In genomic region chr6:39490120-39490519, GRCh38 we compare ENCODE assay signal across 28 cellular contexts.
DNase-seq lines count a peak whose midpoint lies in the region; ATAC-seq, FAIRE-seq and TF ChIP-seq lines count a peak whose summit lies in the region.
"Had no signal": no experiment of that assay in that cellular context is flagged by ENCODE, and none has a peak within 500 bp of the region (broad histone marks: within the 10 kb centered on the region; RNA-seq: fewer than 3 reads in every experiment).

No MANE protein-coding gene starts in this region.

- no peak for FAIRE-seq in RCC 7860 (lab: Jason Lieb, UNC)
- FAIRE-seq: astrocyte, GM12891 had no signal

- H3K4me3 Mint-ChIP-seq in activated CD8-positive, alpha-beta T cell treated with anti-CD3 and anti-CD28 coated beads, Interleukin-2, amount 10 ng/mL, durations not matched to agents 7 days and 5 days: no peak overlapping the region
- H3K4me3 Mint-ChIP-seq: activated naive CD8-positive, alpha-beta T cell treated with anti-CD3 and anti-CD28 coated beads, Interleukin-2, amount 10 ng/mL, durations not matched to agents 7 days and 5 days; central memory CD8-positive, alpha-beta T cell; dendritic cell treated with granulocyte-macrophage colony-stimulating factor and Interleukin-4, amounts not matched to agents 40 ng/mL and 50 ng/mL, for 4 days; H9; memory B cell; neural crest cell; stimulated activated naive CD8-positive, alpha-beta T cell treated with anti-CD3 and anti-CD28 coated beads, Interleukin-15, amount 100 ng/mL, for 72 hours; T-cell had no signal

- CTCF ChIA-PET in activated CD8-positive, alpha-beta T cell treated with anti-CD3 and anti-CD28 coated beads, Interleukin-2, amount 10 ng/mL, durations not matched to agents 7 days and 5 days (lab: Charles Lee): no interaction called here

- WGBS in right cardiac atrium: 33% methylated on average over 3 of the region's 3 CpGs
- WGBS in sigmoid colon, 2 donors: 55 to 64% methylated on average over 3 of the region's 3 CpGs

- H3K9me3 ChIP-seq in right cardiac atrium (ENCODE audit: control insufficient read depth, low read length) (no peaks in the 10 kb centered on the region), sigmoid colon (no peaks in the 10 kb centered on the region)
- H3K9me3 ChIP-seq: ovary had no signal

- H3K9me3 Mint-ChIP-seq in activated CD8-positive, alpha-beta T cell treated with anti-CD3 and anti-CD28 coated beads, Interleukin-2, amount 10 ng/mL, durations not matched to agents 7 days and 5 days (ENCODE audit: insufficient read depth): no peaks in the 10 kb centered on the region
- H3K9me3 Mint-ChIP-seq: activated naive CD8-positive, alpha-beta T cell treated with anti-CD3 and anti-CD28 coated beads, Interleukin-2, amount 10 ng/mL, durations not matched to agents 7 days and 5 days; central memory CD8-positive, alpha-beta T cell; dendritic cell treated with granulocyte-macrophage colony-stimulating factor and Interleukin-4, amounts not matched to agents 40 ng/mL and 50 ng/mL, for 4 days; H9; memory B cell; neural crest cell; stimulated activated naive CD8-positive, alpha-beta T cell treated with anti-CD3 and anti-CD28 coated beads, Interleukin-15, amount 100 ng/mL, for 72 hours; T-cell had no signal

- intact Hi-C loops in right cardiac atrium (cut with DNase I) (no loop called here), sigmoid colon (cut with DNase I) (no loop called here)

- peaks cover 4% of the 10 kb centered on the region for H3K27me3 Mint-ChIP-seq in activated CD8-positive, alpha-beta T cell treated with anti-CD3 and anti-CD28 coated beads, Interleukin-2, amount 10 ng/mL, durations not matched to agents 7 days and 5 days (ENCODE audit: low read depth)
- H3K27me3 Mint-ChIP-seq: dendritic cell treated with granulocyte-macrophage colony-stimulating factor and Interleukin-4, amounts not matched to agents 40 ng/mL and 50 ng/mL, for 4 days had no signal

- H3K4me3 ChIP-seq in epithelial cell of proximal tubule (ENCODE audit: low read depth, low read length) (no peak overlapping the region), right cardiac atrium (ENCODE audit: low read length) (no peak overlapping the region), sigmoid colon (no peak overlapping the region)
- H3K4me3 ChIP-seq: ovary had no signal

- H3K4me1 ChIP-seq in right cardiac atrium (ENCODE audit: control insufficient read depth, insufficient read depth, low read length) (peaks cover 4% of the 10 kb centered on the region), sigmoid colon (peaks cover 0 to 10% (median 3%) of the 10 kb centered on the region in 4 donors)

- H3K27ac ChIP-seq in right cardiac atrium (ENCODE audit: low read length): no peak overlapping the region
- H3K27ac ChIP-seq in sigmoid colon: peak overlapping the region in 3 of 4 donors; percentile 30 to 67 (median 35)
- H3K27ac ChIP-seq: C4-2B, ovary, WERI-Rb-1 had no signal

- H3K27ac Mint-ChIP-seq in activated CD8-positive, alpha-beta T cell treated with anti-CD3 and anti-CD28 coated beads, Interleukin-2, amount 10 ng/mL, durations not matched to agents 7 days and 5 days: no peak overlapping the region
- H3K27ac Mint-ChIP-seq: activated naive CD8-positive, alpha-beta T cell treated with anti-CD3 and anti-CD28 coated beads, Interleukin-2, amount 10 ng/mL, durations not matched to agents 7 days and 5 days; dendritic cell treated with granulocyte-macrophage colony-stimulating factor and Interleukin-4, amounts not matched to agents 40 ng/mL and 50 ng/mL, for 4 days; H9; memory B cell; stimulated activated naive CD8-positive, alpha-beta T cell treated with anti-CD3 and anti-CD28 coated beads, Interleukin-15, amount 100 ng/mL, for 72 hours; T-cell had no signal

- H3K27me3 ChIP-seq in right cardiac atrium (ENCODE audit: control insufficient read depth, insufficient read depth): no peaks in the 10 kb centered on the region
- no peaks in the 10 kb centered on the region for H3K27me3 ChIP-seq in sigmoid colon
- H3K27me3 ChIP-seq: ovary had no signal

- TF ChIP-seq EP300 in sigmoid colon (IDR thresholded peaks at IDR 0.05): no peak

- no peaks in the 10 kb centered on the region for H3K36me3 ChIP-seq in sigmoid colon
- H3K36me3 ChIP-seq: ovary, WERI-Rb-1 had no signal

- TF ChIP-seq POLR2A in sigmoid colon (IDR thresholded peaks at IDR 0.05): no peak

- H3K4me1 Mint-ChIP-seq in activated CD8-positive, alpha-beta T cell treated with anti-CD3 and anti-CD28 coated beads, Interleukin-2, amount 10 ng/mL, durations not matched to agents 7 days and 5 days (ENCODE audit: low read depth): no peaks in the 10 kb centered on the region
- H3K4me1 Mint-ChIP-seq: activated naive CD8-positive, alpha-beta T cell treated with anti-CD3 and anti-CD28 coated beads, Interleukin-2, amount 10 ng/mL, durations not matched to agents 7 days and 5 days; central memory CD8-positive, alpha-beta T cell; memory B cell; neural crest cell; stimulated activated naive CD8-positive, alpha-beta T cell treated with anti-CD3 and anti-CD28 coated beads, Interleukin-15, amount 100 ng/mL, for 72 hours; T-cell had no signal

- DNase-seq in NCI-H226: peak; percentile 19
- DNase-seq in epithelial cell of proximal tubule (ENCODE audit: low read depth): peak; percentile 2
- no peak for DNase-seq in right cardiac atrium
- DNase-seq in sigmoid colon: no peak
- DNase-seq in RCC 7860 (ENCODE audit: low spot score): no peak
- no peak for DNase-seq in activated CD8-positive, alpha-beta T cell treated with anti-CD3 and anti-CD28 coated beads, Interleukin-2, amount 10 ng/mL, durations not matched to agents 7 days and 5 days
- DNase-seq in NCI-H187 treated with DMSO at 0.1 percent for 48 hours (lab: John Stamatoyannopoulos, UW): no peak
- DNase-seq: activated CD4-positive, alpha-beta T cell treated with anti-CD3 and anti-CD28 coated beads for 4 hours; activated gamma-delta T cell treated with Interleukin-2 at 50 U/mL for 16 hours; activated naive CD8-positive, alpha-beta T cell treated with anti-CD3 and anti-CD28 coated beads, Interleukin-2, amount 10 ng/mL, durations not matched to agents 7 days and 5 days; COR-L47; foreskin melanocyte; H9; NCI-H146; NCI-H2107; NCI-H748 treated with DMSO at 0.1 percent for 48 hours; ovary; stimulated activated CD4-positive, alpha-beta T cell treated with anti-CD3 and anti-CD28 coated beads, Interleukin-2, amount 100 ng/mL, for 48 hours; stimulated activated naive CD8-positive, alpha-beta T cell treated with anti-CD3 and anti-CD28 coated beads, Interleukin-15, amount 100 ng/mL, for 72 hours; T-cell; WERI-Rb-1 had no signal

- ATAC-seq in right cardiac atrium: peak; percentile 62 to 74
- no peak for ATAC-seq in activated CD8-positive, alpha-beta T cell treated with anti-CD3 and anti-CD28 coated beads, Interleukin-2, amount 10 ng/mL, durations not matched to agents 7 days and 5 days
- ATAC-seq: stimulated activated naive CD8-positive, alpha-beta T cell treated with anti-CD3 and anti-CD28 coated beads, Interleukin-15, amount 100 ng/mL, for 72 hours; T-cell had no signal

- H3K36me3 Mint-ChIP-seq in activated CD8-positive, alpha-beta T cell treated with anti-CD3 and anti-CD28 coated beads, Interleukin-2, amount 10 ng/mL, durations not matched to agents 7 days and 5 days (ENCODE audit: low read depth): no peaks in the 10 kb centered on the region
- H3K36me3 Mint-ChIP-seq: activated naive CD8-positive, alpha-beta T cell treated with anti-CD3 and anti-CD28 coated beads, Interleukin-2, amount 10 ng/mL, durations not matched to agents 7 days and 5 days; memory B cell; T-cell had no signal

- TF ChIP-seq CTCF in epithelial cell of proximal tubule (conservative IDR thresholded peaks at IDR 0.05; ENCODE audit: low read depth, low read length) (no peak), sigmoid colon (IDR thresholded peaks at IDR 0.05) (no peak)

- POLR2A ChIA-PET in activated CD8-positive, alpha-beta T cell treated with anti-CD3 and anti-CD28 coated beads, Interleukin-2, amount 10 ng/mL, durations not matched to agents 7 days and 5 days (lab: Charles Lee): no interaction called here

Comparison
In these comparisons a context has a peak if more than half of its experiments do, and no peak if none do; other contexts are left out.
1. DNase-seq: peak in NCI-H226 (single experiment) and epithelial cell of proximal tubule (single experiment); none in right cardiac atrium (0 of 3), sigmoid colon (single experiment), RCC 7860 (single experiment), activated CD8-positive, alpha-beta T cell treated with anti-CD3 and anti-CD28 coated beads, Interleukin-2, amount 10 ng/mL, durations not matched to agents 7 days and 5 days (single experiment) and NCI-H187 treated with DMSO at 0.1 percent for 48 hours (single experiment).